ENCODE assay signal across 16 cellular contexts in genomic region chr2:26276488-26276887, GRCh38. TPM values are rescaled to one million over a fixed set of nuclear protein-coding genes. Genes with fewer than 3 reads are reported as not detected.
DNase-seq lines count a peak whose midpoint lies in the region; ATAC-seq and TF ChIP-seq lines count a peak whose summit lies in the region.
"Had no signal": no experiment of that assay in that cellular context is flagged by ENCODE, and none has a peak within 500 bp of the region (broad histone marks: within the 10 kb centered on the region; RNA-seq: fewer than 3 reads in every experiment).

No MANE protein-coding gene starts in this region.

- BruUV-seq in mammary epithelial cell (replicated peaks; lab: Mats Ljungman, UMichigan), result no TSS peak

- CTCF ChIA-PET in mammary epithelial cell (lab: Charles Lee; ENCODE audit: low non-redundant PET), result no interaction called here

- dilution Hi-C loops in mammary epithelial cell (cut with HindIII; ENCODE audit: low sequenced_read_pairs), result no loop called here

- TF ChIP-seq POLR2A in gastrocnemius medialis (IDR thresholded peaks at IDR 0.05), result no peak

- H3K9ac ChIP-seq in mammary epithelial cell (ENCODE audit: insufficient read depth, low read length) (no peak overlapping the region), smooth muscle cell (ENCODE audit: low read depth) (no peak overlapping the region)
- H3K9ac ChIP-seq: BLaER1, GM23248 had no signal

- ATAC-seq in heart right ventricle (no peak), gastrocnemius medialis (no peak), lower lobe of right lung (no peak)

- H3K9me3 ChIP-seq in left ventricle myocardium inferior (replicated peaks) (no peaks in the 10 kb centered on the region), heart right ventricle (no peaks in the 10 kb centered on the region), mammary epithelial cell (replicated peaks; ENCODE audit: insufficient read depth, low read length) (no peaks in the 10 kb centered on the region), gastrocnemius medialis (no peaks in the 10 kb centered on the region), smooth muscle cell (replicated peaks; ENCODE audit: low read depth) (no peaks in the 10 kb centered on the region), lower lobe of right lung (no peaks in the 10 kb centered on the region)
- H3K9me3 ChIP-seq: BLaER1 had no signal

- no peaks in the 10 kb centered on the region for H3F3A ChIP-seq in smooth muscle cell (ENCODE audit: low read depth)

- H3K27ac ChIP-seq in left ventricle myocardium inferior (replicated peaks) (peak overlapping the region; percentile 89), heart right ventricle (no peak overlapping the region), mammary epithelial cell (ENCODE audit: insufficient read depth, low read depth, low read length) (peak overlapping the region; percentile 15), gastrocnemius medialis (peak overlapping the region; percentile 81 to 84 (median 82)), smooth muscle cell (ENCODE audit: low read depth) (no peak overlapping the region), lower lobe of right lung (no peak overlapping the region)
- H3K27ac ChIP-seq: 22Rv1, BLaER1, GM23248, HL-60 had no signal

- in situ Hi-C loops in mammary epithelial cell (cut with MboI; ENCODE audit: low sequenced_read_pairs in 2 of 2) (no loop called here), gastrocnemius medialis (cut with MboI; ENCODE audit: low sequenced_read_pairs in 4 of 4) (no loop called here)

- TF ChIP-seq CTCF in left ventricle myocardium inferior (IDR thresholded peaks at IDR 0.05; ENCODE audit: borderline replicate concordance) (no peak), heart right ventricle (IDR thresholded peaks at IDR 0.05) (no peak), mammary epithelial cell (conservative IDR thresholded peaks at IDR 0.05 in 1 of 2, IDR thresholded peaks at IDR 0.05 in 1 of 2; ENCODE audit: extremely low read depth in 1 of 2, insufficient read depth in 1 of 2, low read depth in 1 of 2, low read length in 2 of 2) (no peak), gastrocnemius medialis (IDR thresholded peaks at IDR 0.05 in 4 of 5, conservative IDR thresholded peaks at IDR 0.05 in 1 of 5) (no peak), smooth muscle cell (IDR thresholded peaks at IDR 0.05; ENCODE audit: borderline replicate concordance, insufficient read depth, poor library complexity, severe bottlenecking) (no peak), lower lobe of right lung (IDR thresholded peaks at IDR 0.05) (no peak)

- H3K27me3 ChIP-seq in left ventricle myocardium inferior (ENCODE audit: low read depth) (no peaks in the 10 kb centered on the region), heart right ventricle (no peaks in the 10 kb centered on the region), mammary epithelial cell (ENCODE audit: insufficient read depth, low read length) (no peaks in the 10 kb centered on the region), gastrocnemius medialis (no peaks in the 10 kb centered on the region), smooth muscle cell (ENCODE audit: low read depth) (no peaks in the 10 kb centered on the region), lower lobe of right lung (ENCODE audit: low read depth) (no peaks in the 10 kb centered on the region)
- H3K27me3 ChIP-seq: BLaER1 had no signal

- WGBS in heart right ventricle, 2 donors, result 94 to 95% methylated on average over 2 of the region's 2 CpGs
- WGBS in mammary epithelial cell (ENCODE audit: low coverage, missing lambda C conversion rate), result 80% methylated on average over 2 of the region's 2 CpGs
- WGBS in smooth muscle cell (ENCODE audit: low lambda C conversion rate), result 97% methylated on average over 2 of the region's 2 CpGs

- intact Hi-C loops in left ventricle myocardium inferior (cut with micrococcal nuclease), result loop anchor here (5.0 kb wide), 1 partner anchor 34 kb away; the partner anchor contains the start of genes HADHA and HADHB
- intact Hi-C loops in heart right ventricle (cut with DNase I), result loop anchor here in 4 of 10 donors (5.0 kb wide), 2 partner anchors 34 to 39 kb away; partner anchors contain the start of genes HADHA (in 3 of the 4) and HADHB (in 3 of the 4)
- intact Hi-C loops in mammary epithelial cell (cut with micrococcal nuclease), result no loop called here
- intact Hi-C loops in gastrocnemius medialis (cut with DNase I; ENCODE audit: low total_unique reads), result no loop called here
- intact Hi-C loops in lower lobe of right lung (cut with DNase I), result no loop called here

- H3K4me2 ChIP-seq in mammary epithelial cell (ENCODE audit: insufficient read depth, low read depth, low read length), result no peak overlapping the region
- no peak overlapping the region for H3K4me2 ChIP-seq in smooth muscle cell
- H3K4me2 ChIP-seq: BLaER1 had no signal

- H3K4me3 ChIP-seq in left ventricle myocardium inferior (no peak overlapping the region), heart right ventricle (no peak overlapping the region), mammary epithelial cell (replicated peaks in 1 of 3; ENCODE audit: insufficient read depth in 1 of 3, low read depth in 2 of 3, low read length in 3 of 3) (no peak overlapping the region), gastrocnemius medialis (no peak overlapping the region), smooth muscle cell (no peak overlapping the region), lower lobe of right lung (no peak overlapping the region)
- H3K4me3 ChIP-seq: BLaER1, GM23248 had no signal

- H4K20me1 ChIP-seq in mammary epithelial cell (ENCODE audit: insufficient read depth, low read length), result no peaks in the 10 kb centered on the region
- no peaks in the 10 kb centered on the region for H4K20me1 ChIP-seq in smooth muscle cell (ENCODE audit: low read depth)
- H4K20me1 ChIP-seq: BLaER1 had no signal

- no peak overlapping the region for H2AFZ ChIP-seq in mammary epithelial cell (ENCODE audit: low read depth, low read length)
- no peak overlapping the region for H2AFZ ChIP-seq in smooth muscle cell (ENCODE audit: low read depth)
- H2AFZ ChIP-seq: GM23248 had no signal

- no peak for DNase-seq in left ventricle myocardium inferior
- DNase-seq in heart right ventricle, result no peak
- DNase-seq in mammary epithelial cell, result no peak
- DNase-seq in gastrocnemius medialis, result no peak
- no peak for DNase-seq in smooth muscle cell (lab: John Stamatoyannopoulos, UW; ENCODE audit: unreplicated experiment)
- no peak for DNase-seq in DMS 273 treated with DMSO at 0.1 percent for 48 hours (lab: John Stamatoyannopoulos, UW)
- no peak for DNase-seq in lower lobe of right lung
- DNase-seq: CD4-positive, alpha-beta memory T cell; DMS79 treated with DMSO at 0.1 percent for 48 hours; GF-D8; GM23248; HCEC 1CT; HFFc6 had no signal

- H3K36me3 ChIP-seq in left ventricle myocardium inferior (peaks cover 73% of the 10 kb centered on the region), heart right ventricle (peaks cover 0 to 80% (median 37%) of the 10 kb centered on the region in 9 donors), mammary epithelial cell (ENCODE audit: insufficient read depth, low read length) (peaks cover 9% of the 10 kb centered on the region), gastrocnemius medialis (peaks cover 0 to 56% of the 10 kb centered on the region in 2 donors), smooth muscle cell (ENCODE audit: low read depth) (peaks cover 23% of the 10 kb centered on the region), lower lobe of right lung (peaks cover 64% of the 10 kb centered on the region)

- peaks cover 3% of the 10 kb centered on the region for H3K79me2 ChIP-seq in mammary epithelial cell (ENCODE audit: insufficient read depth, low read length)
- H3K79me2 ChIP-seq in smooth muscle cell (ENCODE audit: low read depth), result no peaks in the 10 kb centered on the region

- H3K4me1 ChIP-seq in left ventricle myocardium inferior (peaks cover 50% of the 10 kb centered on the region), heart right ventricle (peaks cover 0 to 44% (median 30%) of the 10 kb centered on the region in 9 donors), mammary epithelial cell (ENCODE audit: insufficient read depth, low read length) (peaks cover 26% of the 10 kb centered on the region), gastrocnemius medialis (peaks cover 32 to 35% of the 10 kb centered on the region in 2 donors), smooth muscle cell (ENCODE audit: low read depth) (no peaks in the 10 kb centered on the region), lower lobe of right lung (peaks cover 26% of the 10 kb centered on the region)
- H3K4me1 ChIP-seq: BLaER1 had no signal

RNA-seq across cellular contexts. Expression of gene HADHB, which starts 31.7 kb away (rescaled TPM):
- total RNA-seq in left ventricle myocardium inferior, result 1,332 TPM
- 1,000 to 10,000 TPM in 3 of 10 donors, 100 to 1,000 TPM in 7; 740 to 1,542 (median 874) TPM for total RNA-seq in heart right ventricle
- 100 to 1,000 TPM; 256 to 437 TPM for polyA plus RNA-seq in heart right ventricle
- total RNA-seq in mammary epithelial cell, result 100 to 1,000 TPM; 126 to 144 TPM
- 113 TPM for polyA plus RNA-seq in mammary epithelial cell
- polyA minus RNA-seq in mammary epithelial cell, result 79.3 TPM
- total RNA-seq in gastrocnemius medialis, result 100 to 1,000 TPM; 719 to 936 (median 781) TPM
- 70.8 and 103 TPM in 2 replicates for total RNA-seq in smooth muscle cell
- polyA plus RNA-seq in smooth muscle cell, result 89.1 and 96.1 TPM in 2 replicates
- 119 TPM for total RNA-seq in lower lobe of right lung

RNA-seq across cellular contexts. Expression of gene HADHA, which starts 32.1 kb away (rescaled TPM):
- total RNA-seq in left ventricle myocardium inferior (523 TPM), heart right ventricle (100 to 1,000 TPM; 298 to 686 (median 410) TPM), mammary epithelial cell (100 to 1,000 TPM; 155 to 174 TPM), gastrocnemius medialis (100 to 1,000 TPM; 443 to 480 (median 462) TPM), smooth muscle cell (96.9 and 104 TPM in 2 replicates), lower lobe of right lung (130 TPM)
- polyA plus RNA-seq in heart right ventricle (100 to 1,000 TPM; 143 to 192 TPM), mammary epithelial cell (124 TPM), smooth muscle cell (90.1 and 111 TPM in 2 replicates)
- polyA minus RNA-seq in mammary epithelial cell, result 285 TPM

Comparison
In these comparisons a context has a peak if more than half of its experiments do, and no peak if none do; other contexts are left out.
1. H3K27ac ChIP-seq: peak in left ventricle myocardium inferior (single experiment), mammary epithelial cell (single experiment) and gastrocnemius medialis (4 of 4); none in heart right ventricle (0 of 10), smooth muscle cell (single experiment) and lower lobe of right lung (single experiment).